Comparison of ENCODE assay signal across 8 cellular contexts in genomic region chr6:79466222-79466834, GRCh38.
DNase-seq lines count a peak whose midpoint lies in the region; ATAC-seq, FAIRE-seq and TF ChIP-seq lines count a peak whose summit lies in the region.

No MANE protein-coding gene starts in this region.

- ATAC-seq in K562, result no peak
- ATAC-seq in lung (ENCODE audit: insufficient read depth, low FRiP score), result no peak
- ATAC-seq in gastrocnemius medialis, result no peak
- ATAC-seq in HG02970 (IDR thresholded peaks at IDR 0.05; ENCODE audit: low FRiP score, unreplicated experiment), result no peak

- TF ChIP-seq EP300 in K562 (IDR thresholded peaks at IDR 0.05; ENCODE audit: low read length), result no peak

- no peak overlapping the region for H3K9ac ChIP-seq in K562 (ENCODE audit: insufficient read depth in 1 of 2, low read depth in 2 of 2, low read length in 2 of 2)

- no peak overlapping the region for H3K4me2 ChIP-seq in K562 (ENCODE audit: insufficient read depth, low read length)

- TF ChIP-seq CTCF in K562 (IDR thresholded peaks at IDR 0.05 in 2 of 3, conservative IDR thresholded peaks at IDR 0.05 in 1 of 3; ENCODE audit: insufficient read depth in 2 of 3, low read depth in 1 of 3, low read length in 3 of 3) (peak in 2 of 3 experiments; percentile 22 to 57; a peak in 4 of 6 replicates), lung (IDR thresholded peaks at IDR 0.05; ENCODE audit: control extremely low read depth, extremely low read depth) (peak; percentile 13), gastrocnemius medialis (IDR thresholded peaks at IDR 0.05 in 4 of 5, conservative IDR thresholded peaks at IDR 0.05 in 1 of 5) (peak in 1 of 5 experiments; percentile 17)

- H3K4me3 ChIP-seq in K562 (no peak overlapping the region), lung (no peak overlapping the region), gastrocnemius medialis (no peak overlapping the region)
- no peak overlapping the region for H3K4me3 ChIP-seq in effector memory CD4-positive, alpha-beta T cell (ENCODE audit: insufficient read depth, low read depth, low read length, poor library complexity, severe bottlenecking)

- intact Hi-C loops in K562 (cut with micrococcal nuclease) (loop anchor here (2.0 to 10.0 kb wide), 6 partner anchors 59 to 522 kb away; partner anchors contain the start of gene PHIP), gastrocnemius medialis (cut with DNase I; ENCODE audit: low total_unique reads) (no loop called here)

- in situ Hi-C loops in K562 (cut with MboI) (no loop called here), gastrocnemius medialis (cut with MboI; ENCODE audit: low sequenced_read_pairs in 4 of 4) (no loop called here)

- no peak for TF ChIP-seq POLR2A in K562 (conservative IDR thresholded peaks at IDR 0.05)
- no peak for TF ChIP-seq POLR2A in gastrocnemius medialis (IDR thresholded peaks at IDR 0.05)

- TF ChIP-seq RAD21 in K562 (CRISPR knock-in tag; conservative IDR thresholded peaks at IDR 0.05 in 1 of 2, IDR thresholded peaks at IDR 0.05 in 1 of 2), result peak; percentile 69 to 70

- POLR2A ChIA-PET in K562 (lab: Yijun Ruan, JAX), result interaction anchor here (0.6 to 2.0 kb wide), 4 partner anchors 10 to 520 kb away, joined by 4 to 6 read pairs (median 4); no protein-coding TSS in a partner anchor

- H3K27ac ChIP-seq in K562 (ENCODE audit: extremely low read depth, low read depth, low read length) (no peak overlapping the region), lung (ENCODE audit: low read depth in 1 of 2, low read length in 1 of 2) (no peak overlapping the region), gastrocnemius medialis (no peak overlapping the region)
- H3K27ac ChIP-seq in effector memory CD4-positive, alpha-beta T cell (ENCODE audit: insufficient read depth, low read length, poor library complexity, severe bottlenecking), result no peak overlapping the region

- no peaks in the 10 kb centered on the region for H3K9me3 ChIP-seq in K562 (replicated peaks; ENCODE audit: control insufficient read depth, insufficient read depth, low read depth, low read length)
- H3K9me3 ChIP-seq in lung (ENCODE audit: control insufficient read depth in 2 of 2, insufficient read depth in 1 of 2, low read length in 1 of 2), result no peaks in the 10 kb centered on the region
- H3K9me3 ChIP-seq in gastrocnemius medialis, result no peaks in the 10 kb centered on the region
- no peaks in the 10 kb centered on the region for H3K9me3 ChIP-seq in effector memory CD4-positive, alpha-beta T cell (ENCODE audit: control insufficient read depth, low read length)

- WGBS in K562 (ENCODE audit: insufficient coverage, low coverage, missing lambda C conversion rate), result 9% methylated on average over 6 of the region's 6 CpGs
- 23 to 24% methylated on average over 6 of the region's 6 CpGs for WGBS in lung, 2 donors

- no peaks in the 10 kb centered on the region for H4K20me1 ChIP-seq in K562 (replicated peaks; ENCODE audit: control insufficient read depth, insufficient read depth, low read length)

- FAIRE-seq in K562 (lab: Jason Lieb, UNC), result no peak

- no TSS peak for BruUV-seq in K562 (replicated peaks; lab: Mats Ljungman, UMichigan)

- no peaks in the 10 kb centered on the region for H3K36me3 ChIP-seq in K562 (ENCODE audit: control insufficient read depth, insufficient read depth, low read length)
- H3K36me3 ChIP-seq in lung (ENCODE audit: control insufficient read depth in 2 of 2, insufficient read depth in 2 of 2, low read length in 2 of 2), result no peaks in the 10 kb centered on the region
- H3K36me3 ChIP-seq in gastrocnemius medialis, result no peaks in the 10 kb centered on the region
- H3K36me3 ChIP-seq in effector memory CD4-positive, alpha-beta T cell (ENCODE audit: control insufficient read depth, insufficient read depth, low read length), result no peaks in the 10 kb centered on the region

- H3K79me2 ChIP-seq in K562 (ENCODE audit: control insufficient read depth, insufficient read depth, low read length), result no peaks in the 10 kb centered on the region

- CTCF ChIA-PET in K562 (lab: Yijun Ruan, JAX; ENCODE audit: low intra/inter-chr PET ratio), result interaction anchor here (1.0 kb wide), 1 partner anchor 62 kb away, joined by 5 read pairs; no protein-coding TSS in a partner anchor

- DNase-seq in NCI-H1694 treated with DMSO at 0.1 percent for 48 hours (lab: John Stamatoyannopoulos, UW), result peak; percentile 14
- no peak for DNase-seq in NCI-H1694 (lab: John Stamatoyannopoulos, UW)
- peak; percentile 22 for DNase-seq in M059J (ENCODE audit: low read depth)
- DNase-seq in K562 (ENCODE audit: extremely low read depth in 1 of 4, low spot score in 3 of 4), result peak in 1 of 4 experiments; percentile 24
- DNase-seq in lung (ENCODE audit: low spot score), result no peak
- DNase-seq in gastrocnemius medialis, result no peak
- no peak for DNase-seq in effector memory CD4-positive, alpha-beta T cell

- H3K4me1 ChIP-seq in K562 (replicated peaks in 1 of 2; ENCODE audit: control insufficient read depth in 2 of 2, insufficient read depth in 2 of 2, low read length in 2 of 2) (peaks cover 0 to 16% of the 10 kb centered on the region in 2 experiments; a peak in 2 of 5 replicates), lung (ENCODE audit: control insufficient read depth in 2 of 2, insufficient read depth in 2 of 2, low read length in 2 of 2) (no peaks in the 10 kb centered on the region), gastrocnemius medialis (no peaks in the 10 kb centered on the region)
- no peaks in the 10 kb centered on the region for H3K4me1 ChIP-seq in effector memory CD4-positive, alpha-beta T cell (ENCODE audit: control insufficient read depth, insufficient read depth, low read length, poor library complexity, severe bottlenecking)

- H3K27me3 ChIP-seq in K562 (ENCODE audit: control insufficient read depth in 2 of 2, insufficient read depth in 2 of 2, low read length in 2 of 2) (no peaks in the 10 kb centered on the region), lung (ENCODE audit: control insufficient read depth, insufficient read depth) (no peaks in the 10 kb centered on the region), gastrocnemius medialis (no peaks in the 10 kb centered on the region)
- H3K27me3 ChIP-seq in effector memory CD4-positive, alpha-beta T cell (replicated peaks; ENCODE audit: control insufficient read depth, insufficient read depth, low read length, poor library complexity, severe bottlenecking), result peaks cover 2% of the 10 kb centered on the region

- H2AFZ ChIP-seq in K562 (ENCODE audit: low read depth, low read length), result 0 out of 2 replicates have a peak overlapping the region, but pooled peaks have one; percentile 28

- H3K9me1 ChIP-seq in K562 (ENCODE audit: control insufficient read depth, insufficient read depth, low read length), result no peaks in the 10 kb centered on the region

Comparison
In these comparisons a context has a peak if more than half of its experiments do, and no peak if none do; other contexts are left out.
1. DNase-seq: peak in NCI-H1694 treated with DMSO at 0.1 percent for 48 hours (single experiment) and M059J (single experiment); none in NCI-H1694 (single experiment), lung (single experiment), gastrocnemius medialis (0 of 2) and effector memory CD4-positive, alpha-beta T cell (0 of 3).